Comparison of ENCODE assay signal across 1 cellular context in the genomic region with DNA sequence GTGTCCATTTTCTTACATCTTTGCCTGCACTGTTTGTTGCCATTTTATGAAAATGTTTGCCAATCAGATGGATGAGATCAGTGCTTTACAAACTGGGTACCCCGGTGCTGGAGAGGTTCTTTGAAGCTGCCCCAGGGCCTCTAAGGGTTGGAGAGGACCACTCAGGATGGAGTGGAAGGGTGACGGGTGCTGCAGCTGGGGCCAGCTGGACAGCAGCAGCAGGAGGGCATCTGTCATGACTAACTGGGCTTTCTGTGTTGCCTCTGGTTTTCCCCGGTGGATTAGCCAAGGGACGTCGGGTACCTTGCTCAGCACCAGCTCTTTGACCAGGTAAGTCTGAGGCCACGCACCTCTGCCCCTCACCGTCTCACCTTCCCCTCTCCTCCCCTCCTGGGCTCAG.
TF ChIP-seq lines count a peak whose summit lies in the region.

No MANE protein-coding gene starts in this region.

TF ChIP-seq in IMR-90, 13 proteins besides CTCF, POLR2A, EP300 and RAD21:
- TF ChIP-seq NFE2L2 (IDR thresholded peaks at IDR 0.05; ENCODE audit: low read depth, low read length) (no peak), FOS (IDR thresholded peaks at IDR 0.05; ENCODE audit: low read depth, low read length) (no peak), SMC3 (IDR thresholded peaks at IDR 0.05; ENCODE audit: low read depth, low read length) (no peak)
